Comparison of ENCODE assay signal across 8 cellular contexts in the genomic region with DNA sequence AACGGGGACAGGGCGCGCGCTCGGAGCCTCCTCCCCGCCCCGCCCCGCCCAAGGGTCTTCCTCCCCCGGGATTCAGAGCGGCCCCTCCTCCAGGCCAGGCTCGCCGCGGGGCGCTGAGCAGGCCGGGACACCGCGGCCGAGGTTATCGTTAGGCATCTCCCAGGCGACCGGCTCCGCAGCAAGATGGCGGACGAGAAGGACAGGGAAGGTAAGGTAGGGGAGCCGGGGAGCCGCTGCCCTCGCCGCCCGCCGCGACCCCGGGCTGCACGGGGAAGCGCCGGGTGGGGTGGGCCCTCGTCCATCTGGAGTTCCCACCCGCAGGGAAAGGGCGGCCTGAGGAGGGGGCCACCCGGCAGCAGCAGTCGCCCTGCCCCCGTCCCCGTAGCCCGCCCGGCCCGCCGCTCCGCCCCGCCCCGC.
DNase-seq lines count a peak whose midpoint lies in the region; ATAC-seq, FAIRE-seq and TF ChIP-seq lines count a peak whose summit lies in the region.

No MANE protein-coding gene starts in this region.

- ATAC-seq in GM19455 (IDR thresholded peaks at IDR 0.05; ENCODE audit: unreplicated experiment): peak; percentile 74
- peak; percentile 43 for ATAC-seq in HG03520 (IDR thresholded peaks at IDR 0.05; ENCODE audit: unreplicated experiment)

- peak overlapping the region; percentile 33 for H2AFZ ChIP-seq in neuron (ENCODE audit: low read depth, low read length)

- H3K4me3 ChIP-seq in fibroblast of mammary gland (ENCODE audit: control insufficient read depth, low read depth, low read length) (peak overlapping the region; percentile 67), neuron (ENCODE audit: low read length) (peak overlapping the region; percentile 53)

- H3K9me3 ChIP-seq in neuron (ENCODE audit: low read length): peaks cover 2% of the 10 kb centered on the region

- TF ChIP-seq CTCF in fibroblast of mammary gland (conservative IDR thresholded peaks at IDR 0.05; ENCODE audit: control insufficient read depth, insufficient read depth, low read depth, low read length): no peak

- DNase-seq in CMK (ENCODE audit: low read depth) (peak; percentile 65), NCI-H748 (lab: John Stamatoyannopoulos, UW; ENCODE audit: unreplicated experiment) (peak; percentile 89), fibroblast of mammary gland (ENCODE audit: low read depth) (peak; percentile 73), urothelium cell line (ENCODE audit: low spot score) (peak; percentile 57)
- peak; percentile 36 for DNase-seq in activated CD8-positive, alpha-beta memory T cell treated with anti-CD3 and anti-CD28 coated beads, Interleukin-2, amount 50 U/mL, for 1 hour (ENCODE audit: extremely low read depth)

- FAIRE-seq in urothelium cell line (lab: Jason Lieb, UNC): no peak

- H3K27me3 ChIP-seq in neuron (ENCODE audit: insufficient read depth, low read length): no peaks in the 10 kb centered on the region

- H3K36me3 ChIP-seq in neuron (ENCODE audit: insufficient read depth, low read length): no peaks in the 10 kb centered on the region

- H3K4me1 ChIP-seq in neuron (ENCODE audit: insufficient read depth, low read length): peaks cover 14% of the 10 kb centered on the region

Comparison
In these comparisons a context has a peak if more than half of its experiments do, and no peak if none do; other contexts are left out.
1. Peak in every context shown above with its lines: DNase-seq, ATAC-seq and H3K4me3 ChIP-seq.
2. DNase-seq: peak in every context shown above with its lines; median percentile 89 in NCI-H748; 73 in fibroblast of mammary gland; 65 in CMK; 57 in urothelium cell line; 36 in activated CD8-positive, alpha-beta memory T cell treated with anti-CD3 and anti-CD28 coated beads, Interleukin-2, amount 50 U/mL, for 1 hour.